ENCODE assay signal across 8 cellular contexts in the genomic region with DNA sequence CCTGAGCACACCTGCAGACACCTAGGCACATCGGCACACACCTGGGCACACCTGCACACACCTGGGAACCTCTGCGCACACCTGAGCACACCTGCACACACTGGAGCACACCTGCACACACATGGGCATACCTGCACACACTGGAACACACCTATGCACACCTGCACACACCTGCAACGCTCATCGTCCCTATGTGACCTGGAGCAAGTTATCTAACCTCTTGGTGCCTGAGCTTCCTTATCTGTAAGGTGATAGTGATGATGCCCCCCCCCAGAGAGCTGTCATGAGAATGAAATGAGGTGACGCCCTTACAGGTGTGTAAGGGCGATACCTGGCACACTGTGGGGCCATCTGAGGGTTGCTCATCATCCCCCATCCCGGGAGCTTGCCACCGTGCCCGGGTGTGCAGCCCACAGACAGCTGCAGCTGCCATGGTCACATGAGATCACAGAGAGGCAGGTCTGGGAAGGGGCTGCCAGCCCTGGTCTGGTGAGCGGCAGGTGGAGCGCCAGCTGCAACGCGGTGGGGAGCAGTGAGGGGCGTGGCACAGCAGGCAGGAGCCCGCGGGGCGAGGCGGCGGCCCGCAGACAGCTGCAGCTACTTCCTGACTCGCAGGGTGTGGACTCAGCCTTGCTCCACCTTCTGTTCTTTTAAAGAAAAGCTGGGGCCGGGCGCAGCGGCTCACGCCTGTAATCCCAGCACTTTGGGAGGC. TPM values are rescaled to one million over a fixed set of nuclear protein-coding genes. Genes with fewer than 3 reads are reported as not detected.
DNase-seq lines count a peak whose midpoint lies in the region; ATAC-seq and TF ChIP-seq lines count a peak whose summit lies in the region.

No MANE protein-coding gene starts in this region.

- peak overlapping the region; percentile 35; the same call in 1 of the 2 replicates for H3K4me3 ChIP-seq in GM23338
- peak overlapping the region in 1 of 3 donors; percentile 32 for H3K4me3 ChIP-seq in breast epithelium
- H3K4me3 ChIP-seq in trophoblast cell (ENCODE audit: low read depth, low read length) = peak overlapping the region; percentile 35

- no peaks in the 10 kb centered on the region for H4K20me1 ChIP-seq in GM23338 (replicated peaks; ENCODE audit: insufficient read depth)

- H3K27me3 Mint-ChIP-seq in GM23338 (ENCODE audit: insufficient read depth, low read depth, poor library complexity) = peaks cover 62% of the 10 kb centered on the region

- DNase-seq in Caki2 (ENCODE audit: low read depth) (peak; percentile 27), GM23338 (ENCODE audit: low spot score) (peak; percentile 71), NCI-H146 treated with DMSO at 0.1 percent for 48 hours (lab: John Stamatoyannopoulos, UW; ENCODE audit: unreplicated experiment) (peak; percentile 70), T-helper 2 cell (peak; percentile 26 to 83 (median 47)), breast epithelium (ENCODE audit: low spot score in 2 of 2) (no peak), trophoblast cell (no peak), KG1 (lab: John Stamatoyannopoulos, UW) (no peak), EL (no peak)

- peaks cover 60% of the 10 kb centered on the region for H3K27me3 ChIP-seq in GM23338 (ENCODE audit: insufficient read depth)
- peaks cover 0 to 23% of the 10 kb centered on the region in 2 donors for H3K27me3 ChIP-seq in breast epithelium
- H3K27me3 ChIP-seq in trophoblast cell (ENCODE audit: insufficient read depth, low read length) = peaks cover 14% of the 10 kb centered on the region

- H3K23ac ChIP-seq in trophoblast cell (ENCODE audit: low read length) = no peak overlapping the region

- H2BK120ac ChIP-seq in trophoblast cell (ENCODE audit: insufficient read depth, low read length, poor library complexity) = no peak overlapping the region

- peak overlapping the region; percentile 38 for H3K4me3 Mint-ChIP-seq in GM23338

- no peak overlapping the region for H2AFZ ChIP-seq in GM23338
- no peak overlapping the region for H2AFZ ChIP-seq in trophoblast cell (ENCODE audit: insufficient read depth, low read length, poor library complexity)

- H3K27ac ChIP-seq in GM23338 (ENCODE audit: low read depth) (no peak overlapping the region), breast epithelium (peak overlapping the region; percentile 78 to 87), trophoblast cell (ENCODE audit: low read depth, low read length) (no peak overlapping the region)

- H4K12ac ChIP-seq in trophoblast cell (ENCODE audit: low read depth, low read length) = no peak overlapping the region

- WGBS in trophoblast cell (ENCODE audit: extremely low coverage, insufficient coverage, insufficient read length) = no CpG with 5 or more reads among the region's 25 CpGs

- no peak overlapping the region for H2BK12ac ChIP-seq in trophoblast cell (ENCODE audit: low read length)

- H3K9me2 ChIP-seq in GM23338 (ENCODE audit: insufficient read depth) = no peaks in the 10 kb centered on the region

- in situ Hi-C loops in Caki2 (cut with HindIII; ENCODE audit: low pct_unique_long_range_greater_than_20kb, low sequenced_read_pairs) = no loop called here

- H3K9ac ChIP-seq in trophoblast cell (ENCODE audit: low read length) = no peak overlapping the region

- H3K18ac ChIP-seq in trophoblast cell (ENCODE audit: low read length) = no peak overlapping the region

- H2AK5ac ChIP-seq in trophoblast cell (ENCODE audit: low read length) = no peak overlapping the region

- H3K4me1 ChIP-seq in GM23338 (ENCODE audit: insufficient read depth) (0 out of 2 replicates have a peak, but pooled peaks cover 9% of the 10 kb centered on the region), breast epithelium (peaks cover 0 to 3% of the 10 kb centered on the region in 2 donors), trophoblast cell (ENCODE audit: control insufficient read depth in 1 of 2, insufficient read depth in 2 of 2, low read length in 2 of 2) (no peaks in the 10 kb centered on the region)

- H4K8ac ChIP-seq in trophoblast cell (ENCODE audit: low read depth, low read length) = no peak overlapping the region

- no peak overlapping the region for H3K27ac Mint-ChIP-seq in GM23338

- peak; percentile 57 for ATAC-seq in GM23338

- no peaks in the 10 kb centered on the region for H3F3A ChIP-seq in GM23338 (replicated peaks; ENCODE audit: low read depth)

- TF ChIP-seq CTCF in GM23338 (conservative IDR thresholded peaks at IDR 0.05; ENCODE audit: low read depth in 2 of 2) (no peak), breast epithelium (IDR thresholded peaks at IDR 0.05) (no peak)

- H3K79me2 ChIP-seq in GM23338 (replicated peaks; ENCODE audit: insufficient read depth) (no peaks in the 10 kb centered on the region), trophoblast cell (ENCODE audit: control insufficient read depth, insufficient read depth, low read length, poor library complexity) (no peaks in the 10 kb centered on the region)

- H3K4me2 ChIP-seq in GM23338 (peak overlapping the region; percentile 65), trophoblast cell (ENCODE audit: low read length) (no peak overlapping the region)

- H2BK5ac ChIP-seq in trophoblast cell (ENCODE audit: low read depth, low read length, poor library complexity) = no peak overlapping the region

- intact Hi-C loops in breast epithelium (cut with DNase I; ENCODE audit: low total_unique reads) = loop anchor here (1.0 to 10.0 kb wide), 2 partner anchors 33 to 95 kb away; no protein-coding TSS in a partner anchor

- H3K79me1 ChIP-seq in trophoblast cell (ENCODE audit: low read length) = no peaks in the 10 kb centered on the region

- H4K91ac ChIP-seq in trophoblast cell (ENCODE audit: low read depth, low read length) = no peak overlapping the region

- H3K36me3 Mint-ChIP-seq in GM23338 (ENCODE audit: low read depth) = peaks cover 22% of the 10 kb centered on the region

- H3K14ac ChIP-seq in trophoblast cell (ENCODE audit: low read length) = no peak overlapping the region

- peaks cover 29% of the 10 kb centered on the region for H3K9me3 Mint-ChIP-seq in GM23338

- H3K4me1 Mint-ChIP-seq in GM23338 = peaks cover 31% of the 10 kb centered on the region

- H3K9me3 ChIP-seq in breast epithelium (no peaks in the 10 kb centered on the region), trophoblast cell (ENCODE audit: insufficient read depth, low read depth, low read length) (peaks cover 17% of the 10 kb centered on the region)

- no peak for TF ChIP-seq POLR2A in breast epithelium (IDR thresholded peaks at IDR 0.05)

- H3K4ac ChIP-seq in trophoblast cell (ENCODE audit: low read depth, low read length) = no peak overlapping the region

- no peaks in the 10 kb centered on the region for H3K36me3 ChIP-seq in GM23338 (ENCODE audit: insufficient read depth)
- no peaks in the 10 kb centered on the region for H3K36me3 ChIP-seq in breast epithelium
- no peaks in the 10 kb centered on the region for H3K36me3 ChIP-seq in trophoblast cell (ENCODE audit: control insufficient read depth in 1 of 2, insufficient read depth in 2 of 2, low read length in 2 of 2)

TF ChIP-seq in GM23338, 12 proteins besides CTCF, POLR2A, EP300 and RAD21:
- no peak for TF ChIP-seq EZH2phosphoT487 (IDR thresholded peaks at IDR 0.05; ENCODE audit: unreplicated experiment)
- no peak for TF ChIP-seq ZNF331 (CRISPR knock-in tag; IDR thresholded peaks at IDR 0.05; ENCODE audit: low read depth)

RNA-seq across cellular contexts. Expression of a gene that starts 59.9 kb away (rescaled TPM):
- total RNA-seq in Caki2 (2014; rRNA removed; shearing (Covaris generic); ENCODE audit: low replicate concordance) = 6.7 and 8.3 TPM in 2 replicates
- total RNA-seq in GM23338 (2014; rRNA removed; shearing (Covaris generic)) = 65.9 and 89.8 TPM in 2 replicates
- 29.5 and 37.8 TPM in 2 replicates for polyA plus RNA-seq in GM23338 (2016; fragmentation: Nextera tagmentation; extraction: Ambion mirVana)
- 1 to 10 TPM; 3.5 to 9.8 (median 7.2) TPM for total RNA-seq in breast epithelium
- polyA plus RNA-seq in trophoblast cell (2013) = 64.1 and 68.4 TPM in 2 replicates

Comparison
In these comparisons a context has a peak if more than half of its experiments do, and no peak if none do; other contexts are left out.
1. DNase-seq: peak in Caki2 (single experiment), GM23338 (single experiment), NCI-H146 treated with DMSO at 0.1 percent for 48 hours (single experiment) and T-helper 2 cell (5 of 5); none in breast epithelium (0 of 2), trophoblast cell (0 of 2), KG1 (single experiment) and EL (single experiment).
2. H3K27ac ChIP-seq: peak in breast epithelium (2 of 2); none in GM23338 (single experiment) and trophoblast cell (single experiment).